In genomic region chr2:220682616-220683015, GRCh38 we compare ENCODE assay signal across 27 cellular contexts.
DNase-seq lines count a peak whose midpoint lies in the region; ATAC-seq lines count a peak whose summit lies in the region.
"Had no signal": no experiment of that assay in that cellular context is flagged by ENCODE, and none has a peak within 500 bp of the region (broad histone marks: within the 10 kb centered on the region; RNA-seq: fewer than 3 reads in every experiment).

No MANE protein-coding gene starts in this region.

- no peaks in the 10 kb centered on the region for H3K36me3 ChIP-seq in HAP-1 (replicated peaks)
- H3K36me3 ChIP-seq: lower lobe of right lung, stomach, tibial artery had no signal

- peaks cover 8% of the 10 kb centered on the region for H3K27me3 Mint-ChIP-seq in activated naive CD8-positive, alpha-beta T cell treated with anti-CD3 and anti-CD28 coated beads, Interleukin-2, amount 50 U/mL, for 24 hours
- H3K27me3 Mint-ChIP-seq in activated CD4-positive, alpha-beta T cell treated with anti-CD3 and anti-CD28 coated beads, Interleukin-2, amount 10 ng/mL, durations not matched to agents 7 days and 5 days = peaks cover 1% of the 10 kb centered on the region

- no peak for ATAC-seq in HG02571 (IDR thresholded peaks at IDR 0.05; ENCODE audit: unreplicated experiment)
- ATAC-seq in activated naive CD8-positive, alpha-beta T cell treated with anti-CD3 and anti-CD28 coated beads, Interleukin-2, amount 50 U/mL, for 24 hours = no peak
- ATAC-seq: activated CD8-positive, alpha-beta T cell treated with anti-CD3 and anti-CD28 coated beads for 36 hours; lower lobe of right lung; T-helper 17 cell had no signal

- in situ Hi-C loops in HAP-1 (cut with MboI; ENCODE audit: low sequenced_read_pairs) = loop anchor here (25.0 kb wide), 1 partner anchor 1280 kb away; no protein-coding TSS in a partner anchor

- no peak overlapping the region for H3K4me3 Mint-ChIP-seq in activated naive CD8-positive, alpha-beta T cell treated with anti-CD3 and anti-CD28 coated beads, Interleukin-2, amount 50 U/mL, for 24 hours
- no peak overlapping the region for H3K4me3 Mint-ChIP-seq in activated CD4-positive, alpha-beta T cell treated with anti-CD3 and anti-CD28 coated beads, Interleukin-2, amount 10 ng/mL, durations not matched to agents 7 days and 5 days
- H3K4me3 Mint-ChIP-seq: activated CD8-positive, alpha-beta T cell treated with anti-CD3 and anti-CD28 coated beads for 36 hours; activated naive CD8-positive, alpha-beta T cell treated with anti-CD3 and anti-CD28 coated beads for 36 hours; CD4-positive, alpha-beta T cell; nephron; T-helper 17 cell had no signal

- DNase-seq in DMS53 treated with DMSO at 0.1 percent for 48 hours (lab: John Stamatoyannopoulos, UW; ENCODE audit: unreplicated experiment) (peak; percentile 16), HAP-1 (ENCODE audit: low spot score in 2 of 2) (peak; percentile 10 to 90), amniotic epithelial cell (ENCODE audit: low read depth) (peak; percentile 51), iris pigment epithelial cell (ENCODE audit: low read depth) (peak; percentile 32), KG1 (lab: John Stamatoyannopoulos, UW) (no peak)
- no peak for DNase-seq in activated naive CD8-positive, alpha-beta T cell treated with anti-CD3 and anti-CD28 coated beads, Interleukin-2, amount 50 U/mL, for 24 hours
- no peak for DNase-seq in activated CD4-positive, alpha-beta T cell treated with anti-CD3 and anti-CD28 coated beads, Interleukin-2, amount 10 ng/mL, durations not matched to agents 7 days and 5 days
- DNase-seq: activated CD4-positive, alpha-beta T cell treated with anti-CD3 and anti-CD28 coated beads for 1 hour; activated CD8-positive, alpha-beta T cell treated with anti-CD3 and anti-CD28 coated beads for 36 hours; activated naive CD8-positive, alpha-beta T cell treated with anti-CD3 and anti-CD28 coated beads for 36 hours; CD4-positive, alpha-beta T cell; dorsolateral prefrontal cortex; head of caudate nucleus; lower lobe of right lung; NCI-H1092 treated with DMSO at 0.1 percent for 48 hours; NCI-H187; NCI-H2171; NCI-H526; stimulated activated CD4-positive, alpha-beta T cell treated with anti-CD3 and anti-CD28 coated beads, Interleukin-1b, Interleukin-23, amount 100 ng/mL, for 48 hours; stimulated activated CD8-positive, alpha-beta memory T cell treated with anti-CD3 and anti-CD28 coated beads, Interleukin-4, amount 100 ng/mL, for 48 hours; stomach; T-helper 17 cell; tibial artery had no signal

- CTCF ChIA-PET in activated CD4-positive, alpha-beta T cell treated with anti-CD3 and anti-CD28 coated beads, Interleukin-2, amount 10 ng/mL, durations not matched to agents 7 days and 5 days (lab: Charles Lee) = no interaction called here

- H3K27me3 ChIP-seq in HAP-1 (ENCODE audit: low read depth) = peaks cover 10% of the 10 kb centered on the region

- H3K9me3 Mint-ChIP-seq in activated naive CD8-positive, alpha-beta T cell treated with anti-CD3 and anti-CD28 coated beads, Interleukin-2, amount 50 U/mL, for 24 hours = no peaks in the 10 kb centered on the region
- no peaks in the 10 kb centered on the region for H3K9me3 Mint-ChIP-seq in activated CD4-positive, alpha-beta T cell treated with anti-CD3 and anti-CD28 coated beads, Interleukin-2, amount 10 ng/mL, durations not matched to agents 7 days and 5 days
- H3K9me3 Mint-ChIP-seq: activated CD8-positive, alpha-beta T cell treated with anti-CD3 and anti-CD28 coated beads for 36 hours; activated naive CD8-positive, alpha-beta T cell treated with anti-CD3 and anti-CD28 coated beads for 36 hours; CD4-positive, alpha-beta T cell; nephron had no signal

- H3K4me1 Mint-ChIP-seq in activated naive CD8-positive, alpha-beta T cell treated with anti-CD3 and anti-CD28 coated beads, Interleukin-2, amount 50 U/mL, for 24 hours = peaks cover 1% of the 10 kb centered on the region
- H3K4me1 Mint-ChIP-seq in activated CD4-positive, alpha-beta T cell treated with anti-CD3 and anti-CD28 coated beads, Interleukin-2, amount 10 ng/mL, durations not matched to agents 7 days and 5 days = no peaks in the 10 kb centered on the region
- H3K4me1 Mint-ChIP-seq: nephron had no signal

- POLR2A ChIA-PET in activated CD4-positive, alpha-beta T cell treated with anti-CD3 and anti-CD28 coated beads, Interleukin-2, amount 10 ng/mL, durations not matched to agents 7 days and 5 days (lab: Charles Lee) = no interaction called here

- H3K4me1 ChIP-seq in HAP-1 = no peaks in the 10 kb centered on the region; the same call in 1 of the 2 replicates
- H3K4me1 ChIP-seq: lower lobe of right lung, stomach, tibial artery had no signal

- H3K27ac Mint-ChIP-seq in activated naive CD8-positive, alpha-beta T cell treated with anti-CD3 and anti-CD28 coated beads, Interleukin-2, amount 50 U/mL, for 24 hours = no peak overlapping the region
- H3K27ac Mint-ChIP-seq in activated CD4-positive, alpha-beta T cell treated with anti-CD3 and anti-CD28 coated beads, Interleukin-2, amount 10 ng/mL, durations not matched to agents 7 days and 5 days = no peak overlapping the region
- H3K27ac Mint-ChIP-seq: activated CD8-positive, alpha-beta T cell treated with anti-CD3 and anti-CD28 coated beads for 36 hours; activated naive CD8-positive, alpha-beta T cell treated with anti-CD3 and anti-CD28 coated beads for 36 hours; CD4-positive, alpha-beta T cell; nephron; T-helper 17 cell had no signal

- H3K36me3 Mint-ChIP-seq in activated naive CD8-positive, alpha-beta T cell treated with anti-CD3 and anti-CD28 coated beads, Interleukin-2, amount 50 U/mL, for 24 hours (ENCODE audit: low read depth) = no peaks in the 10 kb centered on the region
- H3K36me3 Mint-ChIP-seq in activated CD4-positive, alpha-beta T cell treated with anti-CD3 and anti-CD28 coated beads, Interleukin-2, amount 10 ng/mL, durations not matched to agents 7 days and 5 days (ENCODE audit: low read depth) = no peaks in the 10 kb centered on the region
- H3K36me3 Mint-ChIP-seq: activated naive CD8-positive, alpha-beta T cell treated with anti-CD3 and anti-CD28 coated beads for 36 hours had no signal

- no peaks in the 10 kb centered on the region for H3K9me3 ChIP-seq in HAP-1
- H3K9me3 ChIP-seq: lower lobe of right lung, stomach, tibial artery had no signal

- no peak overlapping the region for H3K4me3 ChIP-seq in HAP-1
- H3K4me3 ChIP-seq: dorsolateral prefrontal cortex, lower lobe of right lung, SK-N-MC, smooth muscle cell, stomach, tibial artery had no signal

Comparison
In these comparisons a context has a peak if more than half of its experiments do, and no peak if none do; other contexts are left out.
1. DNase-seq: peak in DMS53 treated with DMSO at 0.1 percent for 48 hours (single experiment), HAP-1 (2 of 2), amniotic epithelial cell (single experiment) and iris pigment epithelial cell (single experiment); none in KG1 (single experiment), activated naive CD8-positive, alpha-beta T cell treated with anti-CD3 and anti-CD28 coated beads, Interleukin-2, amount 50 U/mL, for 24 hours (single experiment) and activated CD4-positive, alpha-beta T cell treated with anti-CD3 and anti-CD28 coated beads, Interleukin-2, amount 10 ng/mL, durations not matched to agents 7 days and 5 days (single experiment).